8 cellular contexts compared by ENCODE assay signal in genomic region chr4:123588631-123589223, GRCh38.
DNase-seq lines count a peak whose midpoint lies in the region; ATAC-seq and TF ChIP-seq lines count a peak whose summit lies in the region.

No MANE protein-coding gene starts in this region.

- DNase-seq in A172 (ENCODE audit: low spot score) (peak; percentile 40), RWPE2 (ENCODE audit: low spot score) (no peak), left kidney (ENCODE audit: low read depth, low spot score) (peak; percentile 42), NCI-H1105 (lab: John Stamatoyannopoulos, UW) (no peak), dorsolateral prefrontal cortex (no peak), T-helper 1 cell (no peak)

- no peak overlapping the region for H3K4me3 ChIP-seq in RWPE2 (ENCODE audit: severe bottlenecking)
- no peak overlapping the region for H3K4me3 ChIP-seq in dorsolateral prefrontal cortex

- no peak for TF ChIP-seq CTCF in RWPE2 (IDR thresholded peaks at IDR 0.05; ENCODE audit: poor library complexity, severe bottlenecking)
- no peak for TF ChIP-seq CTCF in dorsolateral prefrontal cortex (IDR thresholded peaks at IDR 0.05 in 54 of 56, conservative IDR thresholded peaks at IDR 0.05 in 2 of 56; ENCODE audit: low read depth in 1 of 56, partially characterized antibody in 56 of 56)

- ATAC-seq in GM19025 (IDR thresholded peaks at IDR 0.05; ENCODE audit: low read depth, unreplicated experiment): peak; percentile 74
- ATAC-seq in HG03066 (IDR thresholded peaks at IDR 0.05; ENCODE audit: low read depth, unreplicated experiment): peak; percentile 71
- ATAC-seq in RWPE2 (ENCODE audit: low read depth): no peak

- intact Hi-C loops in dorsolateral prefrontal cortex (cut with DNase I): no loop called here

- peaks cover 12% of the 10 kb centered on the region for H3K4me1 ChIP-seq in RWPE2 (ENCODE audit: insufficient read depth, poor library complexity, severe bottlenecking)

- no peaks in the 10 kb centered on the region for H3K9me3 ChIP-seq in RWPE2 (ENCODE audit: severe bottlenecking)

- H3K27ac ChIP-seq in RWPE2 (ENCODE audit: poor library complexity, severe bottlenecking) (peak overlapping the region; percentile 6), dorsolateral prefrontal cortex (peak overlapping the region in 7 of 59 donors; percentile 1 to 73 (median 19))

- no peaks in the 10 kb centered on the region for H3K27me3 ChIP-seq in RWPE2 (ENCODE audit: insufficient read depth, poor library complexity, severe bottlenecking)
- no peaks in the 10 kb centered on the region for H3K27me3 ChIP-seq in dorsolateral prefrontal cortex

- no peaks in the 10 kb centered on the region for H3K36me3 ChIP-seq in RWPE2 (ENCODE audit: low read depth)

Comparison
In these comparisons a context has a peak if more than half of its experiments do, and no peak if none do; other contexts are left out.
1. DNase-seq: peak in A172 (single experiment) and left kidney (single experiment); none in RWPE2 (single experiment), NCI-H1105 (single experiment), dorsolateral prefrontal cortex (0 of 10) and T-helper 1 cell (0 of 5).